Comparison of ENCODE assay signal across 8 cellular contexts in genomic region chr4:110410853-110411598, GRCh38.
A peak's percentile ranks its signal among the peaks of the same experiment; 100 is the strongest.
DNase-seq lines count a peak whose midpoint lies in the region; ATAC-seq and TF ChIP-seq lines count a peak whose summit lies in the region.
"Not testable (repeated sequence)": the region's sequence is repeated elsewhere in the genome, so short reads cannot be mapped to it uniquely, and the experiment has no call there.

No MANE protein-coding gene starts in this region.

- not testable (repeated sequence) for H3K27me3 Mint-ChIP-seq in Caco-2 (ENCODE audit: insufficient read depth, unreplicated experiment); activated naive CD8-positive, alpha-beta T cell treated with anti-CD3 and anti-CD28 coated beads, Interleukin-2, amount 10 ng/mL, durations not matched to agents 7 days and 5 days; endothelial cell (ENCODE audit: unreplicated experiment); immature natural killer cell (ENCODE audit: low read depth in 3 of 3)
- H3K27me3 Mint-ChIP-seq in naive thymus-derived CD8-positive, alpha-beta T cell = peaks cover 5 to 43% (median 16%) of the 10 kb centered on the region in 5 donors

- 3% methylated on average over 22 of the region's 35 CpGs for WGBS in HUES64
- 9% methylated on average over 24 of the region's 35 CpGs for WGBS in smooth muscle cell (ENCODE audit: low lambda C conversion rate)

- TF ChIP-seq CTCF in Caco-2 (IDR thresholded peaks at IDR 0.05; ENCODE audit: insufficient read depth in 1 of 2, low read depth in 1 of 2, low read length in 1 of 2, severe bottlenecking in 1 of 2, unreplicated experiment in 1 of 2); RWPE2 (IDR thresholded peaks at IDR 0.05; ENCODE audit: poor library complexity, severe bottlenecking); endothelial cell (IDR thresholded peaks at IDR 0.05; ENCODE audit: unreplicated experiment); smooth muscle cell (IDR thresholded peaks at IDR 0.05; ENCODE audit: borderline replicate concordance, insufficient read depth, poor library complexity, severe bottlenecking): not testable (repeated sequence)

- H3K36me3 Mint-ChIP-seq in Caco-2 (ENCODE audit: insufficient read depth, unreplicated experiment); activated naive CD8-positive, alpha-beta T cell treated with anti-CD3 and anti-CD28 coated beads, Interleukin-2, amount 10 ng/mL, durations not matched to agents 7 days and 5 days; endothelial cell (ENCODE audit: low read depth, unreplicated experiment); immature natural killer cell; naive thymus-derived CD8-positive, alpha-beta T cell: not testable (repeated sequence)

- TSS peak; percentile 61 for BruUV-seq in Caco-2 (replicated peaks; lab: Mats Ljungman, UMichigan)

- intact Hi-C loops in Caco-2 (cut with micrococcal nuclease; ENCODE audit: unreplicated experiment) = not testable (repeated sequence)

- not testable (repeated sequence) for H3K9me3 Mint-ChIP-seq in Caco-2 (ENCODE audit: unreplicated experiment); activated naive CD8-positive, alpha-beta T cell treated with anti-CD3 and anti-CD28 coated beads, Interleukin-2, amount 10 ng/mL, durations not matched to agents 7 days and 5 days; endothelial cell (ENCODE audit: unreplicated experiment); immature natural killer cell; naive thymus-derived CD8-positive, alpha-beta T cell

- H3K79me2 ChIP-seq in smooth muscle cell (ENCODE audit: low read depth) = peaks cover 13% of the 10 kb centered on the region

- POLR2A ChIA-PET in Caco-2 (lab: Charles Lee); activated naive CD8-positive, alpha-beta T cell treated with anti-CD3 and anti-CD28 coated beads, Interleukin-2, amount 10 ng/mL, durations not matched to agents 7 days and 5 days (lab: Charles Lee); naive thymus-derived CD8-positive, alpha-beta T cell (lab: Charles Lee): not testable (repeated sequence)

- CTCF ChIA-PET in Caco-2 (lab: Charles Lee) = interaction anchor here (1.0 kb wide), 1 partner anchor 61 kb away, joined by 4 read pairs; no protein-coding TSS in a partner anchor

- H3K36me3 ChIP-seq in Caco-2 (ENCODE audit: control insufficient read depth, insufficient read depth, low read length); HUES64 (ENCODE audit: insufficient read depth, low read length); RWPE2 (ENCODE audit: low read depth); smooth muscle cell (ENCODE audit: low read depth): not testable (repeated sequence)

- not testable (repeated sequence) for H3K9me3 ChIP-seq in Caco-2; HUES64 (ENCODE audit: insufficient read depth, low read depth, low read length); RWPE2 (ENCODE audit: severe bottlenecking); smooth muscle cell (replicated peaks; ENCODE audit: low read depth)

- ATAC-seq in RWPE2 (ENCODE audit: low read depth); activated naive CD8-positive, alpha-beta T cell treated with anti-CD3 and anti-CD28 coated beads, Interleukin-2, amount 10 ng/mL, durations not matched to agents 7 days and 5 days (ENCODE audit: low read depth); naive thymus-derived CD8-positive, alpha-beta T cell: not testable (repeated sequence)

- peak; percentile 47 to 53 for DNase-seq in Caco-2
- DNase-seq in RWPE2 (ENCODE audit: low spot score); activated naive CD8-positive, alpha-beta T cell treated with anti-CD3 and anti-CD28 coated beads, Interleukin-2, amount 10 ng/mL, durations not matched to agents 7 days and 5 days; immature natural killer cell; naive thymus-derived CD8-positive, alpha-beta T cell; smooth muscle cell (lab: John Stamatoyannopoulos, UW; ENCODE audit: unreplicated experiment): not testable (repeated sequence)
- DNase-seq in endothelial cell (ENCODE audit: low spot score) = peak; percentile 6

- H3K27ac Mint-ChIP-seq in Caco-2 (ENCODE audit: unreplicated experiment) (peak overlapping the region; percentile 90), endothelial cell (ENCODE audit: unreplicated experiment) (peak overlapping the region; percentile 93), immature natural killer cell (peak overlapping the region in 1 of 6 donors; percentile 40)
- H3K27ac Mint-ChIP-seq in activated naive CD8-positive, alpha-beta T cell treated with anti-CD3 and anti-CD28 coated beads, Interleukin-2, amount 10 ng/mL, durations not matched to agents 7 days and 5 days; naive thymus-derived CD8-positive, alpha-beta T cell: not testable (repeated sequence)

- H3K4me2 ChIP-seq in smooth muscle cell = peak overlapping the region; percentile 92

- not testable (repeated sequence) for H3K27me3 ChIP-seq in Caco-2 (replicated peaks; ENCODE audit: control insufficient read depth, insufficient read depth, low read length); RWPE2 (ENCODE audit: insufficient read depth, poor library complexity, severe bottlenecking); smooth muscle cell (ENCODE audit: low read depth)
- peaks cover 27% of the 10 kb centered on the region for H3K27me3 ChIP-seq in HUES64 (ENCODE audit: insufficient read depth, low read length)

- H3K4me1 ChIP-seq in Caco-2 (peaks cover 10% of the 10 kb centered on the region), HUES64 (ENCODE audit: insufficient read depth, low read length) (peaks cover 22% of the 10 kb centered on the region), smooth muscle cell (ENCODE audit: low read depth) (peaks cover 18% of the 10 kb centered on the region)
- not testable (repeated sequence) for H3K4me1 ChIP-seq in RWPE2 (ENCODE audit: insufficient read depth, poor library complexity, severe bottlenecking)

- peak overlapping the region; percentile 46 for H3K4me3 ChIP-seq in Caco-2 (ENCODE audit: low read depth, low read length)
- H3K4me3 ChIP-seq in HUES64 (ENCODE audit: low read length) = peak overlapping the region; percentile 64
- H3K4me3 ChIP-seq in RWPE2 (ENCODE audit: severe bottlenecking) = peak overlapping the region; percentile 22
- peak overlapping the region; percentile 76 for H3K4me3 ChIP-seq in smooth muscle cell

- H2AFZ ChIP-seq in smooth muscle cell (ENCODE audit: low read depth) = peak overlapping the region; percentile 100

- not testable (repeated sequence) for H3K4me1 Mint-ChIP-seq in Caco-2 (ENCODE audit: low read depth, unreplicated experiment); activated naive CD8-positive, alpha-beta T cell treated with anti-CD3 and anti-CD28 coated beads, Interleukin-2, amount 10 ng/mL, durations not matched to agents 7 days and 5 days; endothelial cell (ENCODE audit: unreplicated experiment); immature natural killer cell; naive thymus-derived CD8-positive, alpha-beta T cell

- H3F3A ChIP-seq in smooth muscle cell (ENCODE audit: low read depth) = not testable (repeated sequence)

- peak overlapping the region; percentile 77 for H3K9ac ChIP-seq in HUES64 (ENCODE audit: low read depth, low read length)
- H3K9ac ChIP-seq in smooth muscle cell (ENCODE audit: low read depth) = peak overlapping the region; percentile 71

- H4K20me1 ChIP-seq in smooth muscle cell (ENCODE audit: low read depth) = not testable (repeated sequence)

- peak overlapping the region; percentile 83 for H3K4me3 Mint-ChIP-seq in Caco-2 (ENCODE audit: unreplicated experiment)
- peak overlapping the region; percentile 52 for H3K4me3 Mint-ChIP-seq in activated naive CD8-positive, alpha-beta T cell treated with anti-CD3 and anti-CD28 coated beads, Interleukin-2, amount 10 ng/mL, durations not matched to agents 7 days and 5 days
- H3K4me3 Mint-ChIP-seq in endothelial cell (ENCODE audit: unreplicated experiment) = peak overlapping the region; percentile 91
- peak overlapping the region in 3 of 5 donors; percentile 67 to 78 (median 71) for H3K4me3 Mint-ChIP-seq in immature natural killer cell
- H3K4me3 Mint-ChIP-seq in naive thymus-derived CD8-positive, alpha-beta T cell = peak overlapping the region in 7 of 10 donors; percentile 6 to 68 (median 29)

- H3K27ac ChIP-seq in HUES64 (ENCODE audit: low read depth, low read length) = peak overlapping the region; percentile 76; the same call in 1 of the 2 replicates
- H3K27ac ChIP-seq in RWPE2 (ENCODE audit: poor library complexity, severe bottlenecking) = not testable (repeated sequence)
- H3K27ac ChIP-seq in smooth muscle cell (ENCODE audit: low read depth) = peak overlapping the region; percentile 68

Comparison
In these comparisons a context has a peak if more than half of its experiments do, and no peak if none do; other contexts are left out.
1. H3K4me3 ChIP-seq: peak in every context shown above with its lines; median percentile 76 in smooth muscle cell; 64 in HUES64; 46 in Caco-2; 22 in RWPE2.
2. H3K4me3 Mint-ChIP-seq: peak in every context shown above with its lines; median percentile 91 in endothelial cell; 83 in Caco-2; 71 in immature natural killer cell; 52 in activated naive CD8-positive, alpha-beta T cell treated with anti-CD3 and anti-CD28 coated beads, Interleukin-2, amount 10 ng/mL, durations not matched to agents 7 days and 5 days; 29 in naive thymus-derived CD8-positive, alpha-beta T cell.